In the genomic region with DNA sequence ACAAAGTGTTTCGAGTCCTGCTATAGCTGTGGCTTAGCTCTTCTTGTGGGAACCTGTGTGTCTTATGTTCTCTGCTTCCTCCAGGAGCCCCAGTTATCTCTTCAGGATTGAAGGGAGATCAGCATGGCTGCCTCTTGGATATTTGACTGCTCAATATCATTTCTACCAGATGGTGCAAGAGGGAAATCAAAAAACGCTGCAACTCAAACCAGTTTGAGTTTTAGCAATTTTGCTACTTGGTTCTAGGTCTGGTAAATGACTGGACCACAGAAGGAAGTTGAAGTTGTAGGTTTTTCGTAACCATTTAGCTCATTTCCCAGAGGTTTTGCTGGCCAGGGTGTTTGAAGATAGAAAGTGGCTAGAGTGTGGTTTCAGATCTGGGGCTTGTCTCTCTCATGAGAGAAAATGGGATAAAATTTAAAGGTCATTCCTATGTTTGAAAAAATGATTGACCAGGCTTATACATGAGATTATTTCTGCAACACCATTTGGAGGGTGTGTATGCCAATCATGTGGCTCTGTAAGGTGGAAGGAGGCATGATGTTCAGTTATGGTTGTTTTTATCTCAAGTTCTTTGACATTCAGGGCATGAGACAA, we compare ENCODE assay signal across 1 cellular context.
TF ChIP-seq lines count a peak whose summit lies in the region.

No MANE protein-coding gene starts in this region.

TF ChIP-seq in GM23338, 12 proteins besides CTCF, POLR2A, EP300 and RAD21 (continued from another document):
- TF ChIP-seq ZNF462 (CRISPR knock-in tag; IDR thresholded peaks at IDR 0.05) (no peak), NANOG (IDR thresholded peaks at IDR 0.05; ENCODE audit: borderline replicate concordance) (no peak), POLR2AphosphoS5 (IDR thresholded peaks at IDR 0.05; ENCODE audit: low read depth) (no peak), JUNB (IDR thresholded peaks at IDR 0.05; ENCODE audit: unreplicated experiment) (no peak), CREB1 (CRISPR knock-in tag; IDR thresholded peaks at IDR 0.05; ENCODE audit: low read depth) (no peak)
- TF ChIP-seq, protein P1, sequence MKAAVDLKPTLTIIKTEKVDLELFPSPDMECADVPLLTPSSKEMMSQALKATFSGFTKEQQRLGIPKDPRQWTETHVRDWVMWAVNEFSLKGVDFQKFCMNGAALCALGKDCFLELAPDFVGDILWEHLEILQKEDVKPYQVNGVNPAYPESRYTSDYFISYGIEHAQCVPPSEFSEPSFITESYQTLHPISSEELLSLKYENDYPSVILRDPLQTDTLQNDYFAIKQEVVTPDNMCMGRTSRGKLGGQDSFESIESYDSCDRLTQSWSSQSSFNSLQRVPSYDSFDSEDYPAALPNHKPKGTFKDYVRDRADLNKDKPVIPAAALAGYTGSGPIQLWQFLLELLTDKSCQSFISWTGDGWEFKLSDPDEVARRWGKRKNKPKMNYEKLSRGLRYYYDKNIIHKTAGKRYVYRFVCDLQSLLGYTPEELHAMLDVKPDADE (IDR thresholded peaks at IDR 0.05): no peak
TF ChIP-seq in GM23338: peak in this region for 0.
